Comparison of ENCODE assay signal across 15 cellular contexts in genomic region chr17:10071141-10071540, GRCh38.
DNase-seq lines count a peak whose midpoint lies in the region; ATAC-seq, FAIRE-seq and TF ChIP-seq lines count a peak whose summit lies in the region.
"Had no signal": no experiment of that assay in that cellular context is flagged by ENCODE, and none has a peak within 500 bp of the region (broad histone marks: within the 10 kb centered on the region; RNA-seq: fewer than 3 reads in every experiment).

No MANE protein-coding gene starts in this region.

- intact Hi-C loops in kidney (cut with DNase I): no loop called here

- H3K27me3 ChIP-seq in GM23248 (replicated peaks; ENCODE audit: insufficient read depth) (no peaks in the 10 kb centered on the region), neural progenitor cell (no peaks in the 10 kb centered on the region)

- H3K36me3 ChIP-seq in GM23248 (ENCODE audit: low read depth): no peaks in the 10 kb centered on the region
- no peaks in the 10 kb centered on the region for H3K36me3 ChIP-seq in neural progenitor cell
- no peaks in the 10 kb centered on the region for H3K36me3 ChIP-seq in kidney (ENCODE audit: control insufficient read depth in 1 of 2, insufficient read depth in 2 of 2, low read length in 2 of 2)
- H3K36me3 ChIP-seq: HAP-1 had no signal

- no peak for ATAC-seq in HG02870 (IDR thresholded peaks at IDR 0.05; ENCODE audit: unreplicated experiment)
- ATAC-seq: A549 had no signal

- no peaks in the 10 kb centered on the region for H3K9me3 Mint-ChIP-seq in neural progenitor cell
- H3K9me3 Mint-ChIP-seq: CD4-positive, alpha-beta T cell; IgD-negative memory B cell had no signal

- H4K20me1 ChIP-seq in GM23248 (ENCODE audit: insufficient read depth) (no peaks in the 10 kb centered on the region), neural progenitor cell (ENCODE audit: low read depth) (no peaks in the 10 kb centered on the region)

- 74 to 78% methylated on average over 6 of the region's 6 CpGs for WGBS in GM23248 (ENCODE audit: low coverage in 1 of 2, low lambda C conversion rate in 2 of 2, missing lambda C conversion rate in 2 of 2), 2 experiments

- H3K36me3 Mint-ChIP-seq in neural progenitor cell: no peaks in the 10 kb centered on the region

- in situ Hi-C loops in GM23248 (cut with MboI): no loop called here

- H3F3A ChIP-seq in GM23248 (ENCODE audit: insufficient read depth): no peaks in the 10 kb centered on the region
- no peaks in the 10 kb centered on the region for H3F3A ChIP-seq in neural progenitor cell (ENCODE audit: low read depth)

- peaks cover 18% of the 10 kb centered on the region for H3K79me2 ChIP-seq in GM23248 (ENCODE audit: insufficient read depth)
- no peaks in the 10 kb centered on the region for H3K79me2 ChIP-seq in neural progenitor cell (ENCODE audit: low read depth)

- H3K4me1 Mint-ChIP-seq in neural progenitor cell: peaks cover 23% of the 10 kb centered on the region

- H3K4me1 ChIP-seq in GM23248 (ENCODE audit: insufficient read depth) (0 out of 2 replicates have a peak, but pooled peaks cover 3% of the 10 kb centered on the region), neural progenitor cell (no peaks in the 10 kb centered on the region), kidney (ENCODE audit: control insufficient read depth in 1 of 2, insufficient read depth in 1 of 2, low read depth in 1 of 2, low read length in 2 of 2) (no peaks in the 10 kb centered on the region)
- H3K4me1 ChIP-seq: A549, HAP-1 had no signal

- TF ChIP-seq CTCF in neural progenitor cell (IDR thresholded peaks at IDR 0.05): no peak
- no peak for TF ChIP-seq CTCF in kidney (IDR thresholded peaks at IDR 0.05; ENCODE audit: borderline replicate concordance, extremely low read depth, insufficient read depth)

- no peak overlapping the region for H3K4me3 ChIP-seq in GM23248
- H3K4me3 ChIP-seq in neural progenitor cell: no peak overlapping the region
- no peak overlapping the region for H3K4me3 ChIP-seq in kidney (ENCODE audit: low read length in 2 of 2)
- H3K4me3 ChIP-seq: A549, HAP-1 had no signal

- no peak overlapping the region for H3K27ac Mint-ChIP-seq in neural progenitor cell
- H3K27ac Mint-ChIP-seq: CD4-positive, alpha-beta T cell; IgD-negative memory B cell had no signal

- H2AFZ ChIP-seq in GM23248 (no peak overlapping the region), neural progenitor cell (replicated peaks) (no peak overlapping the region)

- no peak overlapping the region for H3K4me2 ChIP-seq in GM23248 (ENCODE audit: unreplicated experiment)
- no peak overlapping the region for H3K4me2 ChIP-seq in neural progenitor cell
- H3K4me2 ChIP-seq: A549 had no signal

- H3K27me3 Mint-ChIP-seq in neural progenitor cell (ENCODE audit: insufficient read depth, low read depth): no peaks in the 10 kb centered on the region
- H3K27me3 Mint-ChIP-seq: CD4-positive, alpha-beta T cell had no signal

- H3K9me3 ChIP-seq in GM23248 (ENCODE audit: low read depth) (no peaks in the 10 kb centered on the region), neural progenitor cell (ENCODE audit: low read depth) (no peaks in the 10 kb centered on the region), kidney (ENCODE audit: control insufficient read depth in 1 of 2, low read length in 2 of 2) (no peaks in the 10 kb centered on the region)
- H3K9me3 ChIP-seq: A549, HAP-1 had no signal

- peak overlapping the region; percentile 55 for H3K4me3 Mint-ChIP-seq in neural progenitor cell
- H3K4me3 Mint-ChIP-seq: CD4-positive, alpha-beta T cell; IgD-negative memory B cell had no signal

- H3K9ac ChIP-seq in GM23248 (no peak overlapping the region), neural progenitor cell (no peak overlapping the region), kidney (ENCODE audit: low read length in 2 of 2) (no peak overlapping the region)

- DNase-seq in AG20443 (ENCODE audit: low spot score): peak; percentile 17
- peak; percentile 77 for DNase-seq in GM23248
- DNase-seq in neural progenitor cell (ENCODE audit: low spot score): no peak
- no peak for DNase-seq in kidney
- DNase-seq in stimulated activated CD4-positive, alpha-beta T cell treated with anti-CD3 and anti-CD28 coated beads, Interleukin-4, amount 100 ng/mL, for 1 hour: no peak
- DNase-seq: C1 segment of cervical spinal cord; Calu3; CD4-positive, alpha-beta T cell; DMS 273 treated with DMSO at 0.1 percent for 48 hours had no signal

- no peak for FAIRE-seq in kidney (lab: Jason Lieb, UNC)
- FAIRE-seq: A549, GM18507, H1 had no signal

- no peak overlapping the region; the same call in 1 of the 2 replicates for H3K27ac ChIP-seq in GM23248
- H3K27ac ChIP-seq in neural progenitor cell: no peak overlapping the region
- H3K27ac ChIP-seq in kidney (ENCODE audit: low read depth in 2 of 2, low read length in 2 of 2): no peak overlapping the region
- H3K27ac ChIP-seq: A549 had no signal

- H3K9me2 ChIP-seq in GM23248 (ENCODE audit: insufficient read depth): no peaks in the 10 kb centered on the region

Comparison
In these comparisons a context has a peak if more than half of its experiments do, and no peak if none do; other contexts are left out.
1. DNase-seq: peak in AG20443 (single experiment) and GM23248 (single experiment); none in neural progenitor cell (single experiment), kidney (single experiment) and stimulated activated CD4-positive, alpha-beta T cell treated with anti-CD3 and anti-CD28 coated beads, Interleukin-4, amount 100 ng/mL, for 1 hour (single experiment).